In genomic region chr19:41307954-41308449, GRCh38 we compare ENCODE assay signal across 8 cellular contexts. TPM values are rescaled to one million over a fixed set of nuclear protein-coding genes. Genes with fewer than 3 reads are reported as not detected.
DNase-seq lines count a peak whose midpoint lies in the region; ATAC-seq, FAIRE-seq and TF ChIP-seq lines count a peak whose summit lies in the region.

No MANE protein-coding gene starts in this region.

- peaks cover 17% of the 10 kb centered on the region for H3K4me1 ChIP-seq in Caco-2
- H3K4me1 ChIP-seq in pancreas = peaks cover 6 to 25% (median 6%) of the 10 kb centered on the region in 3 donors

- TF ChIP-seq POLR2A in GM18505 (IDR thresholded peaks at IDR 0.05; ENCODE audit: borderline replicate concordance, extremely low read depth, insufficient read depth, insufficient read length) = no peak

- H3K27ac Mint-ChIP-seq in Caco-2 (ENCODE audit: unreplicated experiment) (peak overlapping the region; percentile 95), endothelial cell (ENCODE audit: unreplicated experiment) (peak overlapping the region; percentile 85)

- H3K27me3 ChIP-seq in Caco-2 (replicated peaks; ENCODE audit: control insufficient read depth, insufficient read depth, low read length) (no peaks in the 10 kb centered on the region), pancreas (no peaks in the 10 kb centered on the region)

- no peak overlapping the region for H3K4me3 ChIP-seq in Caco-2 (ENCODE audit: low read depth, low read length)
- no peak overlapping the region for H3K4me3 ChIP-seq in pancreas

- FAIRE-seq in pancreas (lab: Jason Lieb, UNC) = no peak

- ATAC-seq in pancreas (no peak), GM18505 (IDR thresholded peaks at IDR 0.05; ENCODE audit: unreplicated experiment) (no peak)

- intact Hi-C loops in Caco-2 (cut with micrococcal nuclease; ENCODE audit: unreplicated experiment) (loop anchor here (1.0 to 2.0 kb wide), 3 partner anchors 46 to 181 kb away; no protein-coding TSS in a partner anchor), pancreas (cut with DNase I) (loop anchor here in 1 of 3 donors (10.0 kb wide), 1 partner anchor 103 kb away; no protein-coding TSS in a partner anchor)

- POLR2A ChIA-PET in Caco-2 (lab: Charles Lee) (interaction anchor here (1.3 kb wide), 1 partner anchor 44 kb away, joined by 4 read pairs; the partner anchor contains the start of gene HNRNPUL1), RWPE1 (lab: Yijun Ruan, JAX; ENCODE audit: low non-redundant PET) (no interaction called here)

- no peaks in the 10 kb centered on the region for H3K9me3 ChIP-seq in Caco-2
- no peaks in the 10 kb centered on the region for H3K9me3 ChIP-seq in pancreas

- H3K4me3 Mint-ChIP-seq in Caco-2 (ENCODE audit: unreplicated experiment) = no peak overlapping the region
- peak overlapping the region; percentile 98 for H3K4me3 Mint-ChIP-seq in endothelial cell (ENCODE audit: unreplicated experiment)

- DNase-seq in Caco-2 = no peak
- no peak for DNase-seq in RWPE1 (ENCODE audit: low spot score)
- no peak for DNase-seq in endothelial cell (ENCODE audit: low spot score)
- DNase-seq in pancreas = peak in 1 of 6 donors; percentile 43
- no peak for DNase-seq in DMS153 (lab: John Stamatoyannopoulos, UW)
- DNase-seq in activated CD4-positive, CD25-positive, alpha-beta regulatory T cell (lab: John Stamatoyannopoulos, UW) = no peak
- no peak for DNase-seq in SW 1271 (lab: John Stamatoyannopoulos, UW)

- H3K27ac ChIP-seq in RWPE1 = peak overlapping the region; percentile 97
- H3K27ac ChIP-seq in pancreas = peak overlapping the region in 3 of 4 donors; percentile 88 to 98 (median 95)

- H3K27me3 Mint-ChIP-seq in Caco-2 (ENCODE audit: insufficient read depth, unreplicated experiment) (no peaks in the 10 kb centered on the region), endothelial cell (ENCODE audit: unreplicated experiment) (peaks cover 16% of the 10 kb centered on the region)

- H3K36me3 Mint-ChIP-seq in Caco-2 (ENCODE audit: insufficient read depth, unreplicated experiment) = peaks cover 88% of the 10 kb centered on the region
- H3K36me3 Mint-ChIP-seq in endothelial cell (ENCODE audit: low read depth, unreplicated experiment) = peaks cover 40% of the 10 kb centered on the region

- CTCF ChIA-PET in Caco-2 (lab: Charles Lee) (interaction anchor here (1.0 to 1.6 kb wide), 2 partner anchors 44 kb away, joined by 5 to 7 read pairs; partner anchors contain the start of gene HNRNPUL1), RWPE1 (lab: Yijun Ruan, JAX) (interaction anchor here (0.5 to 2.6 kb wide), 10 partner anchors 9 to 446 kb away, joined by 3 to 10 read pairs (median 4); partner anchors contain the start of gene B9D2)

- H3K36me3 ChIP-seq in Caco-2 (ENCODE audit: control insufficient read depth, insufficient read depth, low read length) (peaks cover 8% of the 10 kb centered on the region), pancreas (peaks cover 7 to 40% (median 31%) of the 10 kb centered on the region in 3 donors)

- WGBS in pancreas, 2 donors = 42% methylated on average over 4 of the region's 4 CpGs

- H3K4me1 Mint-ChIP-seq in Caco-2 (ENCODE audit: low read depth, unreplicated experiment) (peaks cover 7% of the 10 kb centered on the region), endothelial cell (ENCODE audit: unreplicated experiment) (peaks cover 54% of the 10 kb centered on the region)

- TF ChIP-seq CTCF in Caco-2 (IDR thresholded peaks at IDR 0.05; ENCODE audit: insufficient read depth in 1 of 2, low read depth in 1 of 2, low read length in 1 of 2, severe bottlenecking in 1 of 2, unreplicated experiment in 1 of 2) (no peak), RWPE1 (conservative IDR thresholded peaks at IDR 0.05; ENCODE audit: low read depth) (no peak), endothelial cell (IDR thresholded peaks at IDR 0.05; ENCODE audit: unreplicated experiment) (no peak), pancreas (IDR thresholded peaks at IDR 0.05) (no peak)

- H3K9me3 Mint-ChIP-seq in Caco-2 (ENCODE audit: unreplicated experiment) (no peaks in the 10 kb centered on the region), endothelial cell (ENCODE audit: unreplicated experiment) (no peaks in the 10 kb centered on the region)

- BruUV-seq in Caco-2 (replicated peaks; lab: Mats Ljungman, UMichigan) = no TSS peak

RNA-seq across cellular contexts. Expression of gene CCDC97, which starts 2.0 kb away (rescaled TPM):
- total RNA-seq in Caco-2 (2022) (47.1 and 47.8 TPM in 2 replicates), endothelial cell (ENCODE audit: unreplicated experiment) (28.6 TPM), pancreas (10 to 100 TPM in 5 of 6 donors, 1 to 10 TPM in 1; 9.4 to 19.2 (median 13.1) TPM)
- 10 to 100 TPM; 11.3 to 12.4 TPM for polyA plus RNA-seq in pancreas

RNA-seq across cellular contexts. Expression of gene HNRNPUL1, which starts 43.8 kb away (rescaled TPM):
- 322 and 324 TPM in 2 replicates for total RNA-seq in Caco-2 (2022)
- total RNA-seq in endothelial cell (ENCODE audit: unreplicated experiment) = 259 TPM
- 100 to 1,000 TPM in 1 of 6 donors, 10 to 100 TPM in 5; 74.0 to 101 (median 83.8) TPM for total RNA-seq in pancreas
- 10 to 100 TPM; 49.2 to 63.1 TPM for polyA plus RNA-seq in pancreas

RNA-seq across cellular contexts. Expression of gene TGFB1, which starts 45.7 kb away (rescaled TPM):
- total RNA-seq in Caco-2 (2022) (15.0 and 15.3 TPM in 2 replicates), endothelial cell (ENCODE audit: unreplicated experiment) (193 TPM), pancreas (10 to 100 TPM in 2 of 6 donors, 1 to 10 TPM in 4; 3.3 to 32.3 (median 6.9) TPM)
- 1 to 10 TPM; 4.0 to 6.0 TPM for polyA plus RNA-seq in pancreas

RNA-seq across cellular contexts. Expression of gene B9D2, which starts 55.9 kb away (rescaled TPM):
- total RNA-seq in Caco-2 (2022) (3.6 and 4.0 TPM in 2 replicates), endothelial cell (ENCODE audit: unreplicated experiment) (6.8 TPM), pancreas (1 to 10 TPM; 1.5 to 5.7 (median 2.2) TPM)
- 1 to 10 TPM; 4.5 to 7.5 TPM for polyA plus RNA-seq in pancreas
